ENCODE assay signal across 8 cellular contexts in genomic region chrY:4991743-4992400, GRCh38. TPM values are rescaled to one million over a fixed set of nuclear protein-coding genes. Genes with fewer than 3 reads are reported as not detected.
DNase-seq lines count a peak whose midpoint lies in the region; ATAC-seq and TF ChIP-seq lines count a peak whose summit lies in the region.
"Not testable (repeated sequence)": the region's sequence is repeated elsewhere in the genome, so short reads cannot be mapped to it uniquely, and the experiment has no call there.

No MANE protein-coding gene starts in this region.

- H3K9me3 ChIP-seq in CD4-positive, CD25-positive, alpha-beta regulatory T cell (ENCODE audit: control insufficient read depth in 2 of 2, low read length in 2 of 2); mucosa of descending colon: not testable (repeated sequence)

- H3K27ac Mint-ChIP-seq in CD4-positive, CD25-positive, alpha-beta regulatory T cell; activated naive CD4-positive, alpha-beta T cell treated with anti-CD3 and anti-CD28 coated beads, Interleukin-2, amount 50 U/mL, for 72 hours: not testable (repeated sequence)

- H3K4me3 ChIP-seq in CD4-positive, CD25-positive, alpha-beta regulatory T cell (ENCODE audit: low read depth, low read length); mucosa of descending colon: not testable (repeated sequence)

- H3K4me3 Mint-ChIP-seq in CD4-positive, CD25-positive, alpha-beta regulatory T cell, result not testable (repeated sequence)

- H3K27me3 ChIP-seq in CD4-positive, CD25-positive, alpha-beta regulatory T cell (ENCODE audit: control insufficient read depth, insufficient read depth, low read length), result not testable (repeated sequence)

- H3K27ac ChIP-seq in CD4-positive, CD25-positive, alpha-beta regulatory T cell (ENCODE audit: insufficient read depth, low read length, poor library complexity, severe bottlenecking), result not testable (repeated sequence)

- not testable (repeated sequence) for H3K27me3 Mint-ChIP-seq in CD4-positive, CD25-positive, alpha-beta regulatory T cell

- not testable (repeated sequence) for TF ChIP-seq CTCF in mucosa of descending colon (IDR thresholded peaks at IDR 0.05)

- H3K36me3 Mint-ChIP-seq in CD4-positive, CD25-positive, alpha-beta regulatory T cell; activated naive CD4-positive, alpha-beta T cell treated with anti-CD3 and anti-CD28 coated beads, Interleukin-2, amount 50 U/mL, for 72 hours: not testable (repeated sequence)

- not testable (repeated sequence) for H3K4me1 Mint-ChIP-seq in CD4-positive, CD25-positive, alpha-beta regulatory T cell

- not testable (repeated sequence) for H3K9me3 Mint-ChIP-seq in CD4-positive, CD25-positive, alpha-beta regulatory T cell; activated naive CD4-positive, alpha-beta T cell treated with anti-CD3 and anti-CD28 coated beads, Interleukin-2, amount 50 U/mL, for 72 hours

- not testable (repeated sequence) for H3K36me3 ChIP-seq in CD4-positive, CD25-positive, alpha-beta regulatory T cell (ENCODE audit: control insufficient read depth, insufficient read depth, low read length); mucosa of descending colon (ENCODE audit: low read depth)

- DNase-seq in CD4-positive, CD25-positive, alpha-beta regulatory T cell; activated naive CD4-positive, alpha-beta T cell treated with anti-CD3 and anti-CD28 coated beads, Interleukin-2, amount 50 U/mL, for 72 hours (ENCODE audit: low spot score in 2 of 2); mucosa of descending colon: not testable (repeated sequence)
- DNase-seq in NCI-H460 (ENCODE audit: extremely low read depth, low read depth), result peak; percentile 1

- peak; percentile 62 to 80 for ATAC-seq in CD4-positive, CD25-positive, alpha-beta regulatory T cell (ENCODE audit: low read depth in 2 of 2)
- ATAC-seq in GM18909 (IDR thresholded peaks at IDR 0.05; ENCODE audit: poor library complexity, unreplicated experiment), result peak; percentile 100
- ATAC-seq in GM21447 (IDR thresholded peaks at IDR 0.05; ENCODE audit: unreplicated experiment), result peak; percentile 100
- ATAC-seq in HG02763 (IDR thresholded peaks at IDR 0.05; ENCODE audit: unreplicated experiment), result peak; percentile 100
- ATAC-seq in HG03159 (IDR thresholded peaks at IDR 0.05; ENCODE audit: unreplicated experiment), result peak; percentile 100
- peak; percentile 58 to 94 for ATAC-seq in activated naive CD4-positive, alpha-beta T cell treated with anti-CD3 and anti-CD28 coated beads, Interleukin-2, amount 50 U/mL, for 72 hours
- ATAC-seq in mucosa of descending colon, result peak; percentile 57

- not testable (repeated sequence) for H3K4me1 ChIP-seq in CD4-positive, CD25-positive, alpha-beta regulatory T cell (ENCODE audit: control insufficient read depth, insufficient read depth, low read length, poor library complexity, severe bottlenecking); mucosa of descending colon (ENCODE audit: low read depth)

- intact Hi-C loops in mucosa of descending colon (cut with DNase I, micrococcal nuclease), result not testable (repeated sequence)

RNA-seq across cellular contexts. Expression of gene PCDH11Y, which starts 8.2 kb away (rescaled TPM):
- not detected for total RNA-seq in CD4-positive, CD25-positive, alpha-beta regulatory T cell
- polyA plus RNA-seq in CD4-positive, CD25-positive, alpha-beta regulatory T cell, result not detected
- total RNA-seq in NCI-H460 (2014; rRNA removed; shearing (Covaris generic)), result 0.23 and 0.35 TPM in 2 replicates
- polyA plus RNA-seq in NCI-H460 (2014; cell fraction: nucleus; rRNA removed), result 0.05 and 0.21 TPM in 2 replicates
- total RNA-seq in activated naive CD4-positive, alpha-beta T cell treated with anti-CD3 and anti-CD28 coated beads, Interleukin-2, amount 50 U/mL, for 72 hours, result not detected
- total RNA-seq in mucosa of descending colon, result 1 to 10 TPM in 2 of 3 donors, not detected in 1; 1.4 to 2.2 TPM
